18 cellular contexts compared by ENCODE assay signal in genomic region chr15:77563768-77564167, GRCh38.
"Had no signal": no experiment of that assay in that cellular context is flagged by ENCODE, and none has a peak within 500 bp of the region (broad histone marks: within the 10 kb centered on the region; RNA-seq: fewer than 3 reads in every experiment).

No MANE protein-coding gene starts in this region.

- H3K27ac ChIP-seq: epithelial cell of prostate, esophagus muscularis mucosa, gastrocnemius medialis, heart right ventricle, left ventricle myocardium inferior, neutrophil, suprapubic skin, tibial artery, upper lobe of left lung, uterus had no signal

- H3K27me3 ChIP-seq: gastrocnemius medialis, neutrophil, upper lobe of left lung, uterus had no signal

- H3K4me3 ChIP-seq: esophagus muscularis mucosa, gastrocnemius medialis, heart right ventricle, left ventricle myocardium inferior, lung, smooth muscle cell, suprapubic skin, tibial artery, upper lobe of left lung, uterus had no signal

- ATAC-seq: effector memory CD8-positive, alpha-beta T cell; gastrocnemius medialis; heart right ventricle; naive thymus-derived CD4-positive, alpha-beta T cell had no signal

- DNase-seq: cortex of kidney; effector memory CD8-positive, alpha-beta T cell; gastrocnemius medialis; heart right ventricle; left ventricle myocardium inferior; mesenchymal stem cell; naive thymus-derived CD4-positive, alpha-beta T cell; stimulated activated CD4-positive, alpha-beta T cell treated with anti-CD3 and anti-CD28 coated beads, Interleukin-2, amount 100 ng/mL, for 48 hours; stimulated activated naive CD4-positive, alpha-beta T cell treated with Interleukin-2 at 50 U/mL for 16 hours; tibial artery; upper lobe of left lung; uterus had no signal
